Comparison of ENCODE assay signal across 8 cellular contexts in the genomic region with DNA sequence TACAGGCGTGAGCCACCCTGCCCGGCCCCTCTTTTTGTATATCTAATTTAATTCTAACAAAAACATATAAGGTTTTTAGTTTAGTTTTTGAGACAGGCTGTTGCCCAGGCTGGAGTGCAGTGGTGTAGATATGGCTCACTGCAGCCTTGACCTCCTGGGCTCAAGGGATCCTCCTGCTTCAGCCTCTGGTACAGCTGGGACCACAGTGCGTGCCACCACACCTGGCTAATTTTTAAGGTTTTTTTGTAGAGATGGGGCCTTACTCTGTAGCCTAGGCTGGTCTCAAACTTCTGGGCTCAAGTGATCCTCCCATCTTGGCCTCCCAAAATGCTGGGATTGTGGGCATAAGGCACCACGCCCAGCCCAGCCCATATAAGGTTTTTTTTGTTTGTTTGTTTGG. TPM values are rescaled to one million over a fixed set of nuclear protein-coding genes. Genes with fewer than 3 reads are reported as not detected.
A peak's percentile ranks its signal among the peaks of the same experiment; 100 is the strongest.
DNase-seq lines count a peak whose midpoint lies in the region; ATAC-seq and TF ChIP-seq lines count a peak whose summit lies in the region.

No MANE protein-coding gene starts in this region.

- no peak for TF ChIP-seq POLR2A in uterus (IDR thresholded peaks at IDR 0.05)

- H3K4me1 Mint-ChIP-seq in central memory CD8-positive, alpha-beta T cell: peaks cover 37% of the 10 kb centered on the region
- peaks cover 29 to 39% (median 30%) of the 10 kb centered on the region in 3 donors for H3K4me1 Mint-ChIP-seq in naive B cell

- peaks cover 0 to 15% (median 4%) of the 10 kb centered on the region in 9 donors for H3K36me3 ChIP-seq in heart right ventricle
- no peaks in the 10 kb centered on the region for H3K36me3 ChIP-seq in uterus

- TF ChIP-seq CTCF in heart right ventricle (IDR thresholded peaks at IDR 0.05) (no peak), uterus (IDR thresholded peaks at IDR 0.05) (no peak), GM13977 (IDR thresholded peaks at IDR 0.05; ENCODE audit: extremely low read depth, insufficient read depth, missing control alignments) (no peak)

- H3K4me3 Mint-ChIP-seq in central memory CD8-positive, alpha-beta T cell: no peak overlapping the region
- no peak overlapping the region for H3K4me3 Mint-ChIP-seq in naive B cell

- H3K9me3 ChIP-seq in heart right ventricle (no peaks in the 10 kb centered on the region), uterus (no peaks in the 10 kb centered on the region)

- peak overlapping the region; percentile 90 for H3K27ac Mint-ChIP-seq in central memory CD8-positive, alpha-beta T cell (ENCODE audit: low read depth)
- peak overlapping the region; percentile 36 to 85 (median 76) for H3K27ac Mint-ChIP-seq in naive B cell

- H3K27me3 Mint-ChIP-seq in central memory CD8-positive, alpha-beta T cell: no peaks in the 10 kb centered on the region
- H3K27me3 Mint-ChIP-seq in naive B cell: no peaks in the 10 kb centered on the region

- H3K27ac ChIP-seq in heart right ventricle: peak overlapping the region; percentile 68 to 96 (median 84)
- peak overlapping the region; percentile 70 to 78 for H3K27ac ChIP-seq in uterus

- peaks cover 18% of the 10 kb centered on the region for H3K36me3 Mint-ChIP-seq in central memory CD8-positive, alpha-beta T cell (ENCODE audit: insufficient read depth)
- H3K36me3 Mint-ChIP-seq in naive B cell: peaks cover under 1 to 4% of the 10 kb centered on the region in 2 donors

- no peak for ATAC-seq in heart right ventricle
- ATAC-seq in central memory CD8-positive, alpha-beta T cell (replicated peaks; ENCODE audit: extremely low read depth, poor library complexity, severe bottlenecking): no peak
- no peak for ATAC-seq in naive B cell (ENCODE audit: low read depth in 2 of 2)

- intact Hi-C loops in heart right ventricle (cut with DNase I): loop anchor here in 1 of 10 donors (5.0 kb wide), 1 partner anchor 33 kb away; a partner anchor contains a TSS
- intact Hi-C loops in cardiac septum (cut with DNase I): loop anchor here (10.0 kb wide), 1 partner anchor 246 kb away; a partner anchor contains a TSS
- intact Hi-C loops in uterus (cut with DNase I; ENCODE audit: low total_unique reads): no loop called here

- peaks cover 9 to 68% (median 53%) of the 10 kb centered on the region in 9 donors for H3K4me1 ChIP-seq in heart right ventricle
- peaks cover 0 to 5% of the 10 kb centered on the region in 2 donors for H3K4me1 ChIP-seq in uterus

- no peak for DNase-seq in heart right ventricle
- no peak for DNase-seq in cardiac septum (ENCODE audit: low spot score)
- DNase-seq in central memory CD8-positive, alpha-beta T cell (ENCODE audit: low spot score in 2 of 2): no peak
- DNase-seq in naive B cell: no peak
- DNase-seq in uterus: no peak
- no peak for DNase-seq in GM13977 (ENCODE audit: low spot score)
- DNase-seq in cerebellar nuclear complex (lab: John Stamatoyannopoulos, UW): no peak
- DNase-seq in iPS-NIHi11 (ENCODE audit: low spot score): no peak

- H3K4me3 ChIP-seq in heart right ventricle: no peak overlapping the region
- no peak overlapping the region for H3K4me3 ChIP-seq in uterus

- no peaks in the 10 kb centered on the region for H3K9me3 Mint-ChIP-seq in central memory CD8-positive, alpha-beta T cell
- no peaks in the 10 kb centered on the region for H3K9me3 Mint-ChIP-seq in naive B cell

- 97 to 98% methylated on average over 4 of the region's 4 CpGs for WGBS in heart right ventricle, 2 donors

- H3K27me3 ChIP-seq in heart right ventricle (no peaks in the 10 kb centered on the region), uterus (no peaks in the 10 kb centered on the region)

- in situ Hi-C loops in GM13977 (cut with MboI; ENCODE audit: low pct_unique_long_range_greater_than_20kb, low sequenced_read_pairs, unreplicated experiment): loop anchor here (10.0 kb wide), 1 partner anchor 46 kb away; no protein-coding TSS in a partner anchor

RNA-seq across cellular contexts. Expression of a gene that starts 18.8 kb away (rescaled TPM):
- total RNA-seq in heart right ventricle (100 to 1,000 TPM; 115 to 148 (median 132) TPM), cardiac septum (141 TPM), uterus (100 to 1,000 TPM; 122 to 224 (median 130) TPM)
- polyA plus RNA-seq in heart right ventricle (10 to 100 TPM; 66.7 to 92.6 TPM), naive B cell (ENCODE audit: low read depth in 6 of 6) (10 to 100 TPM; 57.1 to 85.2 (median 72.9) TPM)

RNA-seq across cellular contexts. Expression of a gene that starts 31.2 kb away (rescaled TPM):
- total RNA-seq in heart right ventricle (100 to 1,000 TPM in 8 of 10 donors, 10 to 100 TPM in 2; 76.4 to 155 (median 122) TPM), cardiac septum (145 TPM), uterus (100 to 1,000 TPM; 125 to 266 (median 207) TPM)
- polyA plus RNA-seq in heart right ventricle (10 to 100 TPM; 54.3 to 77.7 TPM), naive B cell (ENCODE audit: low read depth in 6 of 6) (100 to 1,000 TPM in 2 of 6 donors, 10 to 100 TPM in 4; 44.8 to 110 (median 95.1) TPM)
